In genomic region chr1:230704830-230705229, GRCh38 we compare ENCODE assay signal across 35 cellular contexts. TPM values are rescaled to one million over a fixed set of nuclear protein-coding genes. Genes with fewer than 3 reads are reported as not detected.
"Had no signal": no experiment of that assay in that cellular context is flagged by ENCODE, and none has a peak within 500 bp of the region (broad histone marks: within the 10 kb centered on the region; RNA-seq: fewer than 3 reads in every experiment).

No MANE protein-coding gene starts in this region.

- H3K36me3 Mint-ChIP-seq: activated CD4-positive, alpha-beta memory T cell treated with anti-CD3 and anti-CD28 coated beads for 36 hours; activated CD8-positive, alpha-beta memory T cell treated with anti-CD3 and anti-CD28 coated beads, Interleukin-2, amount 10 ng/mL, durations not matched to agents 7 days and 5 days; activated naive CD4-positive, alpha-beta T cell treated with anti-CD3 and anti-CD28 coated beads, Interleukin-2, amount 50 U/mL, for 24 hours; activated naive CD8-positive, alpha-beta T cell treated with anti-CD3 and anti-CD28 coated beads for 36 hours had no signal

- H3K9me3 Mint-ChIP-seq: activated B cell treated with CpG ODN at 0.5 μM for 24 hours; activated CD4-positive, alpha-beta memory T cell treated with anti-CD3 and anti-CD28 coated beads for 36 hours; activated CD4-positive, alpha-beta T cell treated with anti-CD3 and anti-CD28 coated beads, Interleukin-2, amount 10 ng/mL, durations not matched to agents 24 days and 14 days; activated naive CD4-positive, alpha-beta T cell treated with anti-CD3 and anti-CD28 coated beads for 36 hours; activated naive CD4-positive, alpha-beta T cell treated with anti-CD3 and anti-CD28 coated beads, Interleukin-2, amount 50 U/mL, for 24 hours; activated naive CD8-positive, alpha-beta T cell treated with anti-CD3 and anti-CD28 coated beads for 36 hours; activated naive CD8-positive, alpha-beta T cell treated with anti-CD3 and anti-CD28 coated beads, Interleukin-2, amount 50 U/mL, for 24 hours; activated T-helper 1 cell treated with anti-CD3 and anti-CD28 coated beads, Interleukin-12 subunit alpha, Interleukin-12 subunit beta, Interleukin-2, Interleukin-4 antibody, amounts not matched to agents 30 ng/mL and 10 ng/mL and 1 ng/mL, durations not matched to agents 14 hours and 24 hours and 36 hours; activated T-helper 2 cell treated with anti-CD3 and anti-CD28 coated beads, Interferon-gamma antibody, Interleukin-2, Interleukin-4, amounts not matched to agents 10 μg/mL and 5 μg/mL and 100 μg/mL, durations not matched to agents 14 hours and 24 hours and 36 hours; T-helper 2 cell treated with Interferon-gamma antibody and Interleukin-4, amounts not matched to agents 5 μg/mL and 100 μg/mL, for 36 hours had no signal

- H3K4me1 ChIP-seq: adrenal gland, body of pancreas had no signal

- H3K4me1 Mint-ChIP-seq: activated B cell treated with CpG ODN at 0.5 μM for 24 hours; activated CD4-positive, alpha-beta T cell treated with anti-CD3 and anti-CD28 coated beads, Interleukin-2, amount 10 ng/mL, durations not matched to agents 24 days and 14 days; activated naive CD4-positive, alpha-beta T cell treated with anti-CD3 and anti-CD28 coated beads, Interleukin-2, amount 50 U/mL, for 24 hours; activated naive CD8-positive, alpha-beta T cell treated with anti-CD3 and anti-CD28 coated beads for 36 hours; activated naive CD8-positive, alpha-beta T cell treated with anti-CD3 and anti-CD28 coated beads, Interleukin-2, amount 50 U/mL, for 24 hours had no signal

- H3K27ac ChIP-seq: adrenal gland, body of pancreas, epithelial cell of prostate, heart left ventricle, WERI-Rb-1 had no signal

- H3K4me3 ChIP-seq: adrenal gland, body of pancreas, heart left ventricle had no signal

- H3K27me3 ChIP-seq: adrenal gland, body of pancreas, heart left ventricle had no signal

- DNase-seq: activated B cell treated with CpG ODN at 0.5 μM for 24 hours; activated CD4-positive, alpha-beta memory T cell treated with anti-CD3 and anti-CD28 coated beads for 36 hours; activated CD4-positive, alpha-beta T cell treated with anti-CD3 and anti-CD28 coated beads, Interleukin-2, amount 10 ng/mL, durations not matched to agents 24 days and 14 days; activated CD8-positive, alpha-beta memory T cell treated with anti-CD3 and anti-CD28 coated beads, Interleukin-2, amount 10 ng/mL, durations not matched to agents 7 days and 5 days; activated CD8-positive, alpha-beta memory T cell treated with anti-CD3 and anti-CD28 coated beads, Interleukin-2, amount 50 U/mL, for 4 hours; activated CD8-positive, alpha-beta T cell treated with anti-CD3 and anti-CD28 coated beads, Interleukin-2, amount 10 ng/mL, durations not matched to agents 7 days and 5 days; activated effector memory CD4-positive, alpha-beta T cell treated with anti-CD3 and anti-CD28 coated beads, Interleukin-2, amount 50 U/mL, for 16 hours; activated naive CD4-positive, alpha-beta T cell treated with anti-CD3 and anti-CD28 coated beads for 36 hours; activated naive CD8-positive, alpha-beta T cell treated with anti-CD3 and anti-CD28 coated beads for 36 hours; activated naive CD8-positive, alpha-beta T cell treated with anti-CD3 and anti-CD28 coated beads, Interleukin-2, amount 50 U/mL, for 24 hours; activated T-cell treated with anti-CD3 and anti-CD28 coated beads, Interleukin-2, amount 50 U/mL, for 1 hour; activated T-cell treated with anti-CD3 and anti-CD28 coated beads, Interleukin-2, amount 50 U/mL, for 48 hours; adrenal gland; amygdala; aorta; body of pancreas; caudate nucleus; cortex of kidney; dermis blood vessel endothelial cell; effector CD8-positive, alpha-beta T cell; foreskin fibroblast; heart left ventricle; T-helper 1 cell; T-helper 17 cell; T1000; WERI-Rb-1 had no signal

- ATAC-seq: activated CD4-positive, CD25-positive, alpha-beta regulatory T cell treated with anti-CD3 and anti-CD28 coated beads, Interleukin-2, amount 50 U/mL, for 24 hours; activated CD8-positive, alpha-beta memory T cell treated with anti-CD3 and anti-CD28 coated beads, Interleukin-2, amount 10 ng/mL, durations not matched to agents 7 days and 5 days; activated CD8-positive, alpha-beta T cell treated with anti-CD3 and anti-CD28 coated beads, Interleukin-2, amount 10 ng/mL, durations not matched to agents 7 days and 5 days; activated naive CD8-positive, alpha-beta T cell treated with anti-CD3 and anti-CD28 coated beads, Interleukin-2, amount 50 U/mL, for 24 hours; body of pancreas; heart left ventricle; T-helper 17 cell had no signal

- H3K9me3 ChIP-seq: adrenal gland, body of pancreas, heart left ventricle had no signal

- H3K27ac Mint-ChIP-seq: activated B cell treated with CpG ODN at 0.5 μM for 24 hours; activated CD4-positive, alpha-beta memory T cell treated with anti-CD3 and anti-CD28 coated beads for 36 hours; activated CD4-positive, alpha-beta T cell treated with anti-CD3 and anti-CD28 coated beads, Interleukin-2, amount 10 ng/mL, durations not matched to agents 24 days and 14 days; activated CD8-positive, alpha-beta memory T cell treated with anti-CD3 and anti-CD28 coated beads, Interleukin-2, amount 10 ng/mL, durations not matched to agents 7 days and 5 days; activated CD8-positive, alpha-beta T cell treated with anti-CD3 and anti-CD28 coated beads, Interleukin-2, amount 10 ng/mL, durations not matched to agents 7 days and 5 days; activated naive CD4-positive, alpha-beta T cell treated with anti-CD3 and anti-CD28 coated beads for 36 hours; activated naive CD4-positive, alpha-beta T cell treated with anti-CD3 and anti-CD28 coated beads, Interleukin-2, amount 50 U/mL, for 24 hours; activated naive CD8-positive, alpha-beta T cell treated with anti-CD3 and anti-CD28 coated beads for 36 hours; activated naive CD8-positive, alpha-beta T cell treated with anti-CD3 and anti-CD28 coated beads, Interleukin-2, amount 50 U/mL, for 24 hours; activated T-helper 1 cell treated with anti-CD3 and anti-CD28 coated beads, Interleukin-12 subunit alpha, Interleukin-12 subunit beta, Interleukin-2, Interleukin-4 antibody, amounts not matched to agents 30 ng/mL and 10 ng/mL and 1 ng/mL, durations not matched to agents 14 hours and 24 hours and 36 hours; activated T-helper 2 cell treated with anti-CD3 and anti-CD28 coated beads, Interferon-gamma antibody, Interleukin-2, Interleukin-4, amounts not matched to agents 10 μg/mL and 5 μg/mL and 100 μg/mL, durations not matched to agents 14 hours and 24 hours and 36 hours; T-helper 17 cell; T-helper 2 cell treated with Interferon-gamma antibody and Interleukin-4, amounts not matched to agents 5 μg/mL and 100 μg/mL, for 36 hours had no signal

- H3K4me3 Mint-ChIP-seq: activated B cell treated with CpG ODN at 0.5 μM for 24 hours; activated CD4-positive, alpha-beta memory T cell treated with anti-CD3 and anti-CD28 coated beads for 36 hours; activated CD4-positive, alpha-beta T cell treated with anti-CD3 and anti-CD28 coated beads, Interleukin-2, amount 10 ng/mL, durations not matched to agents 24 days and 14 days; activated CD8-positive, alpha-beta memory T cell treated with anti-CD3 and anti-CD28 coated beads, Interleukin-2, amount 10 ng/mL, durations not matched to agents 7 days and 5 days; activated CD8-positive, alpha-beta T cell treated with anti-CD3 and anti-CD28 coated beads, Interleukin-2, amount 10 ng/mL, durations not matched to agents 7 days and 5 days; activated naive CD4-positive, alpha-beta T cell treated with anti-CD3 and anti-CD28 coated beads for 36 hours; activated naive CD4-positive, alpha-beta T cell treated with anti-CD3 and anti-CD28 coated beads, Interleukin-2, amount 50 U/mL, for 24 hours; activated naive CD8-positive, alpha-beta T cell treated with anti-CD3 and anti-CD28 coated beads for 36 hours; activated naive CD8-positive, alpha-beta T cell treated with anti-CD3 and anti-CD28 coated beads, Interleukin-2, amount 50 U/mL, for 24 hours; activated T-helper 1 cell treated with anti-CD3 and anti-CD28 coated beads, Interleukin-12 subunit alpha, Interleukin-12 subunit beta, Interleukin-2, Interleukin-4 antibody, amounts not matched to agents 30 ng/mL and 10 ng/mL and 1 ng/mL, durations not matched to agents 14 hours and 24 hours and 36 hours; T-helper 17 cell; T-helper 2 cell treated with Interferon-gamma antibody and Interleukin-4, amounts not matched to agents 5 μg/mL and 100 μg/mL, for 36 hours had no signal

- H3K36me3 ChIP-seq: adrenal gland, WERI-Rb-1 had no signal

RNA-seq across cellular contexts. Expression of gene AGT, which starts 9.1 kb away (rescaled TPM):
- total RNA-seq: activated B cell treated with CpG ODN at 0.5 μM for 24 hours; activated CD4-positive, alpha-beta memory T cell treated with anti-CD3 and anti-CD28 coated beads for 36 hours; activated CD4-positive, alpha-beta T cell treated with anti-CD3 and anti-CD28 coated beads, Interleukin-2, amount 10 ng/mL, durations not matched to agents 24 days and 14 days; activated CD8-positive, alpha-beta memory T cell treated with anti-CD3 and anti-CD28 coated beads for 36 hours; activated CD8-positive, alpha-beta memory T cell treated with anti-CD3 and anti-CD28 coated beads, Interleukin-2, amount 10 ng/mL, durations not matched to agents 7 days and 5 days; activated CD8-positive, alpha-beta T cell treated with anti-CD3 and anti-CD28 coated beads, Interleukin-2, amount 10 ng/mL, durations not matched to agents 7 days and 5 days; activated naive CD4-positive, alpha-beta T cell treated with anti-CD3 and anti-CD28 coated beads for 36 hours; activated naive CD8-positive, alpha-beta T cell treated with anti-CD3 and anti-CD28 coated beads for 36 hours; activated T-helper 1 cell treated with anti-CD3 and anti-CD28 coated beads, Interleukin-12 subunit alpha, Interleukin-12 subunit beta, Interleukin-2, Interleukin-4 antibody, amounts not matched to agents 30 ng/mL and 10 ng/mL and 1 ng/mL, durations not matched to agents 14 hours and 24 hours and 36 hours; activated T-helper 2 cell treated with anti-CD3 and anti-CD28 coated beads, Interferon-gamma antibody, Interleukin-2, Interleukin-4, amounts not matched to agents 10 μg/mL and 5 μg/mL and 100 μg/mL, durations not matched to agents 14 hours and 24 hours and 36 hours; endothelial cell of umbilical vein; T-helper 17 cell had no signal

RNA-seq across cellular contexts. Expression of gene CAPN9, which starts 42.4 kb away (rescaled TPM):
- total RNA-seq: activated B cell treated with CpG ODN at 0.5 μM for 24 hours; activated CD4-positive, alpha-beta memory T cell treated with anti-CD3 and anti-CD28 coated beads for 36 hours; activated CD4-positive, alpha-beta T cell treated with anti-CD3 and anti-CD28 coated beads, Interleukin-2, amount 10 ng/mL, durations not matched to agents 24 days and 14 days; activated CD8-positive, alpha-beta memory T cell treated with anti-CD3 and anti-CD28 coated beads for 36 hours; activated CD8-positive, alpha-beta memory T cell treated with anti-CD3 and anti-CD28 coated beads, Interleukin-2, amount 10 ng/mL, durations not matched to agents 7 days and 5 days; activated CD8-positive, alpha-beta T cell treated with anti-CD3 and anti-CD28 coated beads, Interleukin-2, amount 10 ng/mL, durations not matched to agents 7 days and 5 days; activated naive CD4-positive, alpha-beta T cell treated with anti-CD3 and anti-CD28 coated beads for 36 hours; activated naive CD8-positive, alpha-beta T cell treated with anti-CD3 and anti-CD28 coated beads for 36 hours; activated T-helper 1 cell treated with anti-CD3 and anti-CD28 coated beads, Interleukin-12 subunit alpha, Interleukin-12 subunit beta, Interleukin-2, Interleukin-4 antibody, amounts not matched to agents 30 ng/mL and 10 ng/mL and 1 ng/mL, durations not matched to agents 14 hours and 24 hours and 36 hours; activated T-helper 2 cell treated with anti-CD3 and anti-CD28 coated beads, Interferon-gamma antibody, Interleukin-2, Interleukin-4, amounts not matched to agents 10 μg/mL and 5 μg/mL and 100 μg/mL, durations not matched to agents 14 hours and 24 hours and 36 hours; aorta; chondrocyte; dermis blood vessel endothelial cell; endothelial cell of umbilical vein; T-helper 17 cell had no signal
